Comparison of ENCODE assay signal across 1 cellular context in the genomic region with DNA sequence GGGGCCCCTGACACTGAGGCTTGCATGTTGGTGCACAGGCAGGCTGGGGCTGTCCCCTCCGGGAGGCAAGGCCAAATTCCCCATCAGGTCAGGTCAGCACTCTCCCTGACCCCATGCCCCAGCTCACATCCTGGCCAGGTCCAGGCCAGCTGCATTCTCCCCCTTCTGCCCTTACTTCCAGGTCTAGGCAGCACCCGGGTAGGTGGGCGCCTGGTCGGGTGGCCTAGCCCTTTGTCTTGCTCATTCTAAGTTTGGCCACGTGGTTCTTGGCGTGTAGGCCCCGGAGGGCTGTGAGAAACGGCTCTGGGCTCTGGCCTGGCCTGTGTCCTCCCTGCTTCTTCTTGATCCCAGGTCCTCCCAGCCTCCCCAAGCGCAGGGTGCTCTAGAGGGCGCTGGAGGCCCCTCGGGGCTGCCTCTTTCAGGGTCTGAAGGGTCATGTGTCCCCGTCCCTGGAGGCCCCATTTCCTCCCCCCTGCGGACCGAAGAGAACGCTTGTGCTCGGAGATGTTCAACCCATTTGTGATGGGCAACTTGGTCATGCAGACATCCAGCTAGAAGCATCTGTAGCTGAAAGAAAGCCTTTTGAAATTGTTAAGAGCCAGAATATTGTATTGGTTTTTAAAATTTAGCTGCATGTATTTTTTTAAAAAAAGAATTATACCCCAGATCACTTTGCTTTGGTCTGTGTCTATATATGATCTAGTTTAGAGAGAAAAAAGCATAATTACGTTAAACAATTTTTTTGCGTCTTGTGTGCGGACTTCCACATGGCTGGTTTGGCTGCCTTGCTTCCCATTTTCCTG.
TF ChIP-seq lines count a peak whose summit lies in the region.

No MANE protein-coding gene starts in this region.

TF ChIP-seq in HepG2, 621 proteins besides CTCF, POLR2A, EP300 and RAD21 (continues in another document):
- TF ChIP-seq GABPB1 (CRISPR knock-in tag; IDR thresholded peaks at IDR 0.05) (peak; percentile 17; the same call in 1 of the 2 replicates), ZNF382 (CRISPR knock-in tag; IDR thresholded peaks at IDR 0.05; ENCODE audit: borderline replicate concordance) (no peak), BCL6 (CRISPR knock-in tag; IDR thresholded peaks at IDR 0.05) (no peak), ATM (IDR thresholded peaks at IDR 0.05; ENCODE audit: borderline replicate concordance) (no peak), RFX1 (IDR thresholded peaks at IDR 0.05) (no peak), PHB2 (IDR thresholded peaks at IDR 0.05; ENCODE audit: partially characterized antibody) (no peak), ARID2 (CRISPR knock-in tag; IDR thresholded peaks at IDR 0.05; ENCODE audit: borderline replicate concordance) (no peak), SALL2 (CRISPR knock-in tag; IDR thresholded peaks at IDR 0.05) (no peak), ZFP36 (IDR thresholded peaks at IDR 0.05; ENCODE audit: borderline replicate concordance, low read depth, low read length, partially characterized antibody) (no peak), SP2 (CRISPR knock-in tag; IDR thresholded peaks at IDR 0.05) (no peak), ZNF549 (CRISPR knock-in tag; IDR thresholded peaks at IDR 0.05) (no peak), HMG20A (CRISPR knock-in tag; IDR thresholded peaks at IDR 0.05; ENCODE audit: borderline replicate concordance) (no peak), POLR2AphosphoS2 (IDR thresholded peaks at IDR 0.05; ENCODE audit: low read depth, low read length) (no peak), ELF3 (CRISPR knock-in tag; IDR thresholded peaks at IDR 0.05) (no peak), POLR2AphosphoS5 (IDR thresholded peaks at IDR 0.05; ENCODE audit: low read depth, low read length) (no peak), HOXA9 (CRISPR knock-in tag; IDR thresholded peaks at IDR 0.05; ENCODE audit: borderline replicate concordance) (no peak), HDAC6 (IDR thresholded peaks at IDR 0.05; ENCODE audit: low read depth, low read length) (no peak), TBP (CRISPR knock-in tag; IDR thresholded peaks at IDR 0.05) (no peak), YY1 (IDR thresholded peaks at IDR 0.05; ENCODE audit: insufficient read depth, insufficient replicate concordance, low read depth, low read length) (no peak), ZNF326 (CRISPR knock-in tag; IDR thresholded peaks at IDR 0.05; ENCODE audit: borderline replicate concordance) (no peak), DR1 (CRISPR knock-in tag; IDR thresholded peaks at IDR 0.05) (no peak), CENPX (CRISPR knock-in tag; IDR thresholded peaks at IDR 0.05) (no peak), GATAD2A (CRISPR knock-in tag; IDR thresholded peaks at IDR 0.05) (peak; percentile 23; the same call in 1 of the 2 replicates), JUNB (CRISPR knock-in tag; IDR thresholded peaks at IDR 0.05; ENCODE audit: borderline replicate concordance) (no peak), MEF2D (CRISPR knock-in tag; IDR thresholded peaks at IDR 0.05) (no peak), ARNTL (CRISPR knock-in tag; IDR thresholded peaks at IDR 0.05) (no peak), NBN (conservative IDR thresholded peaks at IDR 0.05) (no peak), ZNF263 (CRISPR knock-in tag; IDR thresholded peaks at IDR 0.05) (peak; percentile 95), CREB1 (IDR thresholded peaks at IDR 0.05) (no peak), CREB1 (CRISPR knock-in tag; IDR thresholded peaks at IDR 0.05) (no peak), IKZF1 (IDR thresholded peaks at IDR 0.05) (no peak)
- TF ChIP-seq, protein P1, sequence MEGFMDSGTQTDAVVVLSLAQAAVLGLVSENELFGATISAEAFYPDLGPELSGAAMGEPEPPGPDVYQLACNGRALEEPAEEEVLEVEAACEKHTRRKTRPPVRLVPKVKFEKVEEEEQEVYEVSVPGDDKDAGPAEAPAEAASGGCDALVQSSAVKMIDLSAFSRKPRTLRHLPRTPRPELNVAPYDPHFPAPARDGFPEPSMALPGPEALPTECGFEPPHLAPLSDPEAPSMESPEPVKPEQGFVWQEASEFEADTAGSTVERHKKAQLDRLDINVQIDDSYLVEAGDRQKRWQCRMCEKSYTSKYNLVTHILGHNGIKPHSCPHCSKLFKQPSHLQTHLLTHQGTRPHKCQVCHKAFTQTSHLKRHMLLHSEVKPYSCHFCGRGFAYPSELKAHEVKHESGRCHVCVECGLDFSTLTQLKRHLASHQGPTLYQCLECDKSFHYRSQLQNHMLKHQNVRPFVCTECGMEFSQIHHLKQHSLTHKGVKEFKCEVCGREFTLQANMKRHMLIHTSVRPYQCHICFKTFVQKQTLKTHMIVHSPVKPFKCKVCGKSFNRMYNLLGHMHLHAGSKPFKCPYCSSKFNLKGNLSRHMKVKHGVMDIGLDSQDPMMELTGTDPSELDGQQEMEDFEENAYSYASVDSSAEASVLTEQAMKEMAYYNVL (CRISPR knock-in tag; IDR thresholded peaks at IDR 0.05; ENCODE audit: borderline replicate concordance), result peak; percentile 34; the same call in 1 of the 2 replicates
- TF ChIP-seq, protein P2, sequence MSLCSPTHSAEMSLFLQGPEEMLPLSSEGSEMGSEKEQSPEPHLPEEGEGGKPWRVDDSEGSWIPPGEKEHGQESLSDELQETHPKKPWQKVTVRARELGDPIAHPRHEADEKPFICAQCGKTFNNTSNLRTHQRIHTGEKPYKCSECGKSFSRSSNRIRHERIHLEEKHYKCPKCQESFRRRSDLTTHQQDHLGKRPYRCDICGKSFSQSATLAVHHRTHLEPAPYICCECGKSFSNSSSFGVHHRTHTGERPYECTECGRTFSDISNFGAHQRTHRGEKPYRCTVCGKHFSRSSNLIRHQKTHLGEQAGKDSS (CRISPR knock-in tag; IDR thresholded peaks at IDR 0.05; ENCODE audit: borderline replicate concordance, low read depth), result no peak
- TF ChIP-seq, protein P3, sequence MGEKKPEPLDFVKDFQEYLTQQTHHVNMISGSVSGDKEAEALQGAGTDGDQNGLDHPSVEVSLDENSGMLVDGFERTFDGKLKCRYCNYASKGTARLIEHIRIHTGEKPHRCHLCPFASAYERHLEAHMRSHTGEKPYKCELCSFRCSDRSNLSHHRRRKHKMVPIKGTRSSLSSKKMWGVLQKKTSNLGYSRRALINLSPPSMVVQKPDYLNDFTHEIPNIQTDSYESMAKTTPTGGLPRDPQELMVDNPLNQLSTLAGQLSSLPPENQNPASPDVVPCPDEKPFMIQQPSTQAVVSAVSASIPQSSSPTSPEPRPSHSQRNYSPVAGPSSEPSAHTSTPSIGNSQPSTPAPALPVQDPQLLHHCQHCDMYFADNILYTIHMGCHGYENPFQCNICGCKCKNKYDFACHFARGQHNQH (CRISPR knock-in tag; IDR thresholded peaks at IDR 0.05), result no peak
- TF ChIP-seq, protein P4, sequence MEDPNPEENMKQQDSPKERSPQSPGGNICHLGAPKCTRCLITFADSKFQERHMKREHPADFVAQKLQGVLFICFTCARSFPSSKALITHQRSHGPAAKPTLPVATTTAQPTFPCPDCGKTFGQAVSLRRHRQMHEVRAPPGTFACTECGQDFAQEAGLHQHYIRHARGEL (CRISPR knock-in tag; IDR thresholded peaks at IDR 0.05), result no peak
- TF ChIP-seq, protein P5, sequence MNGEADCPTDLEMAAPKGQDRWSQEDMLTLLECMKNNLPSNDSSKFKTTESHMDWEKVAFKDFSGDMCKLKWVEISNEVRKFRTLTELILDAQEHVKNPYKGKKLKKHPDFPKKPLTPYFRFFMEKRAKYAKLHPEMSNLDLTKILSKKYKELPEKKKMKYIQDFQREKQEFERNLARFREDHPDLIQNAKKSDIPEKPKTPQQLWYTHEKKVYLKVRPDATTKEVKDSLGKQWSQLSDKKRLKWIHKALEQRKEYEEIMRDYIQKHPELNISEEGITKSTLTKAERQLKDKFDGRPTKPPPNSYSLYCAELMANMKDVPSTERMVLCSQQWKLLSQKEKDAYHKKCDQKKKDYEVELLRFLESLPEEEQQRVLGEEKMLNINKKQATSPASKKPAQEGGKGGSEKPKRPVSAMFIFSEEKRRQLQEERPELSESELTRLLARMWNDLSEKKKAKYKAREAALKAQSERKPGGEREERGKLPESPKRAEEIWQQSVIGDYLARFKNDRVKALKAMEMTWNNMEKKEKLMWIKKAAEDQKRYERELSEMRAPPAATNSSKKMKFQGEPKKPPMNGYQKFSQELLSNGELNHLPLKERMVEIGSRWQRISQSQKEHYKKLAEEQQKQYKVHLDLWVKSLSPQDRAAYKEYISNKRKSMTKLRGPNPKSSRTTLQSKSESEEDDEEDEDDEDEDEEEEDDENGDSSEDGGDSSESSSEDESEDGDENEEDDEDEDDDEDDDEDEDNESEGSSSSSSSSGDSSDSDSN (CRISPR knock-in tag; IDR thresholded peaks at IDR 0.05), result peak; percentile 21; the same call in 1 of the 2 replicates
- TF ChIP-seq, protein P6, sequence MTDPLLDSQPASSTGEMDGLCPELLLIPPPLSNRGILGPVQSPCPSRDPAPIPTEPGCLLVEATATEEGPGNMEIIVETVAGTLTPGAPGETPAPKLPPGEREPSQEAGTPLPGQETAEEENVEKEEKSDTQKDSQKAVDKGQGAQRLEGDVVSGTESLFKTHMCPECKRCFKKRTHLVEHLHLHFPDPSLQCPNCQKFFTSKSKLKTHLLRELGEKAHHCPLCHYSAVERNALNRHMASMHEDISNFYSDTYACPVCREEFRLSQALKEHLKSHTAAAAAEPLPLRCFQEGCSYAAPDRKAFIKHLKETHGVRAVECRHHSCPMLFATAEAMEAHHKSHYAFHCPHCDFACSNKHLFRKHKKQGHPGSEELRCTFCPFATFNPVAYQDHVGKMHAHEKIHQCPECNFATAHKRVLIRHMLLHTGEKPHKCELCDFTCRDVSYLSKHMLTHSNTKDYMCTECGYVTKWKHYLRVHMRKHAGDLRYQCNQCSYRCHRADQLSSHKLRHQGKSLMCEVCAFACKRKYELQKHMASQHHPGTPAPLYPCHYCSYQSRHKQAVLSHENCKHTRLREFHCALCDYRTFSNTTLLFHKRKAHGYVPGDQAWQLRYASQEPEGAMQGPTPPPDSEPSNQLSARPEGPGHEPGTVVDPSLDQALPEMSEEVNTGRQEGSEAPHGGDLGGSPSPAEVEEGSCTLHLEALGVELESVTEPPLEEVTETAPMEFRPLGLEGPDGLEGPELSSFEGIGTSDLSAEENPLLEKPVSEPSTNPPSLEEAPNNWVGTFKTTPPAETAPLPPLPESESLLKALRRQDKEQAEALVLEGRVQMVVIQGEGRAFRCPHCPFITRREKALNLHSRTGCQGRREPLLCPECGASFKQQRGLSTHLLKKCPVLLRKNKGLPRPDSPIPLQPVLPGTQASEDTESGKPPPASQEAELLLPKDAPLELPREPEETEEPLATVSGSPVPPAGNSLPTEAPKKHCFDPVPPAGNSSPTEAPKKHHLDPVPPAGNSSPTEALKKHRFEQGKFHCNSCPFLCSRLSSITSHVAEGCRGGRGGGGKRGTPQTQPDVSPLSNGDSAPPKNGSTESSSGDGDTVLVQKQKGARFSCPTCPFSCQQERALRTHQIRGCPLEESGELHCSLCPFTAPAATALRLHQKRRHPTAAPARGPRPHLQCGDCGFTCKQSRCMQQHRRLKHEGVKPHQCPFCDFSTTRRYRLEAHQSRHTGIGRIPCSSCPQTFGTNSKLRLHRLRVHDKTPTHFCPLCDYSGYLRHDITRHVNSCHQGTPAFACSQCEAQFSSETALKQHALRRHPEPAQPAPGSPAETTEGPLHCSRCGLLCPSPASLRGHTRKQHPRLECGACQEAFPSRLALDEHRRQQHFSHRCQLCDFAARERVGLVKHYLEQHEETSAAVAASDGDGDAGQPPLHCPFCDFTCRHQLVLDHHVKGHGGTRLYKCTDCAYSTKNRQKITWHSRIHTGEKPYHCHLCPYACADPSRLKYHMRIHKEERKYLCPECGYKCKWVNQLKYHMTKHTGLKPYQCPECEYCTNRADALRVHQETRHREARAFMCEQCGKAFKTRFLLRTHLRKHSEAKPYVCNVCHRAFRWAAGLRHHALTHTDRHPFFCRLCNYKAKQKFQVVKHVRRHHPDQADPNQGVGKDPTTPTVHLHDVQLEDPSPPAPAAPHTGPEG (CRISPR knock-in tag; IDR thresholded peaks at IDR 0.05), result peak; percentile 74; the same call in 1 of the 2 replicates
- TF ChIP-seq, protein P7, sequence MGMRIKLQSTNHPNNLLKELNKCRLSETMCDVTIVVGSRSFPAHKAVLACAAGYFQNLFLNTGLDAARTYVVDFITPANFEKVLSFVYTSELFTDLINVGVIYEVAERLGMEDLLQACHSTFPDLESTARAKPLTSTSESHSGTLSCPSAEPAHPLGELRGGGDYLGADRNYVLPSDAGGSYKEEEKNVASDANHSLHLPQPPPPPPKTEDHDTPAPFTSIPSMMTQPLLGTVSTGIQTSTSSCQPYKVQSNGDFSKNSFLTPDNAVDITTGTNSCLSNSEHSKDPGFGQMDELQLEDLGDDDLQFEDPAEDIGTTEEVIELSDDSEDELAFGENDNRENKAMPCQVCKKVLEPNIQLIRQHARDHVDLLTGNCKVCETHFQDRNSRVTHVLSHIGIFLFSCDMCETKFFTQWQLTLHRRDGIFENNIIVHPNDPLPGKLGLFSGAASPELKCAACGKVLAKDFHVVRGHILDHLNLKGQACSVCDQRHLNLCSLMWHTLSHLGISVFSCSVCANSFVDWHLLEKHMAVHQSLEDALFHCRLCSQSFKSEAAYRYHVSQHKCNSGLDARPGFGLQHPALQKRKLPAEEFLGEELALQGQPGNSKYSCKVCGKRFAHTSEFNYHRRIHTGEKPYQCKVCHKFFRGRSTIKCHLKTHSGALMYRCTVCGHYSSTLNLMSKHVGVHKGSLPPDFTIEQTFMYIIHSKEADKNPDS (CRISPR knock-in tag; IDR thresholded peaks at IDR 0.05), result no peak
- TF ChIP-seq, protein P8, sequence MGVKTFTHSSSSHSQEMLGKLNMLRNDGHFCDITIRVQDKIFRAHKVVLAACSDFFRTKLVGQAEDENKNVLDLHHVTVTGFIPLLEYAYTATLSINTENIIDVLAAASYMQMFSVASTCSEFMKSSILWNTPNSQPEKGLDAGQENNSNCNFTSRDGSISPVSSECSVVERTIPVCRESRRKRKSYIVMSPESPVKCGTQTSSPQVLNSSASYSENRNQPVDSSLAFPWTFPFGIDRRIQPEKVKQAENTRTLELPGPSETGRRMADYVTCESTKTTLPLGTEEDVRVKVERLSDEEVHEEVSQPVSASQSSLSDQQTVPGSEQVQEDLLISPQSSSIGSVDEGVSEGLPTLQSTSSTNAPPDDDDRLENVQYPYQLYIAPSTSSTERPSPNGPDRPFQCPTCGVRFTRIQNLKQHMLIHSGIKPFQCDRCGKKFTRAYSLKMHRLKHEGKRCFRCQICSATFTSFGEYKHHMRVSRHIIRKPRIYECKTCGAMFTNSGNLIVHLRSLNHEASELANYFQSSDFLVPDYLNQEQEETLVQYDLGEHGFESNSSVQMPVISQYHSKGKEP (CRISPR knock-in tag; IDR thresholded peaks at IDR 0.05), result no peak
- TF ChIP-seq, protein P9, sequence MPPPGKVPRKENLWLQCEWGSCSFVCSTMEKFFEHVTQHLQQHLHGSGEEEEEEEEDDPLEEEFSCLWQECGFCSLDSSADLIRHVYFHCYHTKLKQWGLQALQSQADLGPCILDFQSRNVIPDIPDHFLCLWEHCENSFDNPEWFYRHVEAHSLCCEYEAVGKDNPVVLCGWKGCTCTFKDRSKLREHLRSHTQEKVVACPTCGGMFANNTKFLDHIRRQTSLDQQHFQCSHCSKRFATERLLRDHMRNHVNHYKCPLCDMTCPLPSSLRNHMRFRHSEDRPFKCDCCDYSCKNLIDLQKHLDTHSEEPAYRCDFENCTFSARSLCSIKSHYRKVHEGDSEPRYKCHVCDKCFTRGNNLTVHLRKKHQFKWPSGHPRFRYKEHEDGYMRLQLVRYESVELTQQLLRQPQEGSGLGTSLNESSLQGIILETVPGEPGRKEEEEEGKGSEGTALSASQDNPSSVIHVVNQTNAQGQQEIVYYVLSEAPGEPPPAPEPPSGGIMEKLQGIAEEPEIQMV (CRISPR knock-in tag; IDR thresholded peaks at IDR 0.05; ENCODE audit: low read depth), result no peak
- TF ChIP-seq, protein P10, sequence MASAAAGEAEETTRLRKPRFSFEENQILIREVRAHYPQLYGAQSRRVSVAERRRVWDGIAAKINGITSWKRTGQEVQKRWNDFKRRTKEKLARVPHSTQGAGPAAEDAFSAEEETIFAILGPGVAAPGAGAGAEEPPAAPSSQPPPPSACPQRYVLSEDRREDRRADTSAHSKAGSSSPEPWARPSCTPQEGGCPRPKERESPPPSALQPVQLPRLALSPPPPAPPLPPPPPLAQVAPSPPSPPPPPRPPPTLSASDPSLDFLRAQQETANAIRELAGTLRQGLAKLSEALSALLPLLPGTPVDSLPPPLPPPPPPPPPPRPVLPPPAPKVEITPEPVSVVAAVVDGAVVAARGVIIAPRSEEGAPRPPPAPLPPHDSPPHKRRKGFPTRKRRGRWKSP (CRISPR knock-in tag; IDR thresholded peaks at IDR 0.05), result no peak
